In the genomic region with DNA sequence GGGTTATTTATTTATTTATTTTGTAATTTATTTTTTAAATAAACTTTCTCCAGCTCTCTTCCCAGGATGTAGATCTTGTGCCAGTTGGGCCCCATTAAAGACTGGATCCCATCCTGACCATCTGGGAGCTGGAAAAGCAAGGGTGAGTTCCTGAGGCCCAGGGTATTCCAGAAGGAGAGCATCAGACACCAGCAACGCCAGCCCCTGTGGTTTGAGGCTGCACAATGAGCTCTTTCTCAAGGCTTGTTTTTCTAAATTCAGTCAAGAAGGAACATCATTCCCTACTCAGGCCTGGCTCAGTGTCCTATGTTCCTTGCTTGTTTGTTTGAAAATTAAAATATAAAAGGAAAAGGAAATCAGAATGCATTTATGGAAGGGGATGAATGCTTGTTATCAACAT, we compare ENCODE assay signal across 22 cellular contexts.
A peak's percentile ranks its signal among the peaks of the same experiment; 100 is the strongest.
DNase-seq lines count a peak whose midpoint lies in the region; ATAC-seq, FAIRE-seq and TF ChIP-seq lines count a peak whose summit lies in the region.
"Had no signal": no experiment of that assay in that cellular context is flagged by ENCODE, and none has a peak within 500 bp of the region (broad histone marks: within the 10 kb centered on the region; RNA-seq: fewer than 3 reads in every experiment).

No MANE protein-coding gene starts in this region.

- peaks cover 36% of the 10 kb centered on the region for H3K4me1 Mint-ChIP-seq in chondrocyte (ENCODE audit: low read depth)
- H3K4me1 Mint-ChIP-seq: CD4-positive, CD25-positive, alpha-beta regulatory T cell had no signal

- intact Hi-C loops in testis (cut with DNase I; ENCODE audit: low total_unique reads) (no loop called here), kidney (cut with DNase I) (no loop called here)

- 36 to 48% methylated on average over 1 of the region's 1 CpG for WGBS in testis, 2 donors

- H3K9me3 Mint-ChIP-seq in chondrocyte (ENCODE audit: low read depth), result no peaks in the 10 kb centered on the region

- H3K9me3 ChIP-seq in right atrium auricular region, result no peaks in the 10 kb centered on the region
- H3K9me3 ChIP-seq in testis, result no peaks in the 10 kb centered on the region
- H3K9me3 ChIP-seq in kidney (ENCODE audit: control insufficient read depth in 1 of 2, low read length in 2 of 2), result no peaks in the 10 kb centered on the region
- H3K9me3 ChIP-seq: BE2C had no signal

- peak overlapping the region; percentile 24 to 41 for H3K27ac ChIP-seq in right atrium auricular region
- H3K27ac ChIP-seq in testis, result peak overlapping the region in 1 of 2 donors; percentile 41
- H3K27ac ChIP-seq in kidney (ENCODE audit: low read depth in 2 of 2, low read length in 2 of 2), result no peak overlapping the region
- H3K27ac ChIP-seq: SK-N-MC had no signal

- H3K4me3 ChIP-seq in right atrium auricular region (no peak overlapping the region), testis (no peak overlapping the region), kidney (ENCODE audit: low read length in 2 of 2) (no peak overlapping the region)
- H3K4me3 ChIP-seq: SK-N-MC had no signal

- peaks cover 16% of the 10 kb centered on the region for H3K36me3 Mint-ChIP-seq in chondrocyte (ENCODE audit: low read depth)
- H3K36me3 Mint-ChIP-seq: CD4-positive, CD25-positive, alpha-beta regulatory T cell had no signal

- ATAC-seq in GM18870 (IDR thresholded peaks at IDR 0.05; ENCODE audit: unreplicated experiment), result no peak

- no peak for FAIRE-seq in kidney (lab: Jason Lieb, UNC)
- FAIRE-seq: GM12891 had no signal

- H3K27me3 ChIP-seq in right atrium auricular region (no peaks in the 10 kb centered on the region), testis (no peaks in the 10 kb centered on the region)
- H3K27me3 ChIP-seq: BE2C had no signal

- H3K36me3 ChIP-seq in right atrium auricular region (no peaks in the 10 kb centered on the region), testis (ENCODE audit: low read depth, missing control alignments) (no peaks in the 10 kb centered on the region), kidney (ENCODE audit: control insufficient read depth in 1 of 2, insufficient read depth in 2 of 2, low read length in 2 of 2) (no peaks in the 10 kb centered on the region)
- H3K36me3 ChIP-seq: BE2C had no signal

- no peaks in the 10 kb centered on the region for H3K27me3 Mint-ChIP-seq in chondrocyte (ENCODE audit: low read depth)
- H3K27me3 Mint-ChIP-seq: IgD-negative memory B cell had no signal

- DNase-seq in chondrocyte (ENCODE audit: low spot score), result no peak
- DNase-seq in globus pallidus (ENCODE audit: low spot score), result peak; percentile 11
- no peak for DNase-seq in right atrium auricular region (ENCODE audit: low spot score)
- peak; percentile 24 for DNase-seq in testis
- DNase-seq in kidney, result no peak
- no peak for DNase-seq in NCI-H82 treated with DMSO at 0.1 percent for 48 hours (lab: John Stamatoyannopoulos, UW; ENCODE audit: unreplicated experiment)
- DNase-seq: BE2C; CD4-positive, CD25-positive, alpha-beta regulatory T cell; DMS79 treated with DMSO at 0.1 percent for 48 hours; GOT3; HCEC 1CT; NCI-H1105; NCI-H146; NCI-H2029; NCI-H226; NCI-H524; OCI-M1; SHP77 had no signal

- peak overlapping the region; percentile 5 for H3K27ac Mint-ChIP-seq in chondrocyte (ENCODE audit: unreplicated experiment)

- TF ChIP-seq CTCF in chondrocyte (IDR thresholded peaks at IDR 0.05), result no peak
- TF ChIP-seq CTCF in right atrium auricular region (IDR thresholded peaks at IDR 0.05), result no peak
- no peak for TF ChIP-seq CTCF in testis (IDR thresholded peaks at IDR 0.05)
- TF ChIP-seq CTCF in kidney (IDR thresholded peaks at IDR 0.05; ENCODE audit: borderline replicate concordance, extremely low read depth, insufficient read depth), result no peak

- H3K4me1 ChIP-seq in right atrium auricular region (peaks cover 0 to 7% of the 10 kb centered on the region in 2 donors), testis (peaks cover 9% of the 10 kb centered on the region), kidney (ENCODE audit: control insufficient read depth in 1 of 2, insufficient read depth in 1 of 2, low read depth in 1 of 2, low read length in 2 of 2) (no peaks in the 10 kb centered on the region)
- H3K4me1 ChIP-seq: BE2C had no signal

- no peak for TF ChIP-seq POLR2A in testis (IDR thresholded peaks at IDR 0.05)

- no peak overlapping the region for H3K9ac ChIP-seq in kidney (ENCODE audit: low read length in 2 of 2)

- H3K4me3 Mint-ChIP-seq in chondrocyte (ENCODE audit: unreplicated experiment), result no peak overlapping the region
- H3K4me3 Mint-ChIP-seq: CD4-positive, CD25-positive, alpha-beta regulatory T cell; IgD-negative memory B cell had no signal

Comparison
In these comparisons a context has a peak if more than half of its experiments do, and no peak if none do; other contexts are left out.
1. DNase-seq: peak in globus pallidus (single experiment) and testis (single experiment); none in chondrocyte (single experiment), right atrium auricular region (single experiment), kidney (single experiment) and NCI-H82 treated with DMSO at 0.1 percent for 48 hours (single experiment).
2. H3K27ac ChIP-seq: peak in right atrium auricular region (2 of 2); none in kidney (0 of 2).